Comparison of ENCODE assay signal across 1 cellular context in the genomic region with DNA sequence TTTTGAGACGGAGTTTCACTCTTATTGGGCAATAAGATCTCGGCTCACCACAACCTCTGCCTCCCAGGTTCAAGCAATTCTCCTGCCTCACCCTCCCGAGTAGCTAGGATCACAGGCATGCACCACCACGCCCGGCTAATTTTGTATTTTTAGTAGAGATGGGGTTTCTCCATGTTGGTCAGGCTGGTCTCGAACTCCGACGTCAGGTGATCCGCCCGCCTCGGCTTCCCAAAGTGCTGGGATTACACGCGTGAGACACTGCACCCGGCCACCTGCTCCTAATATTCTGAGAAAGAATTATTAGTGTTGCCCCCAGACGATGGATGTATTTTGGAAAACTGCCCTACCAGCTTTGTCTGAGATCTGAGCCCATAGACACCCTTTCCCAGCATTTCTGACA. TPM values are rescaled to one million over a fixed set of nuclear protein-coding genes. Genes with fewer than 3 reads are reported as not detected.
"Had no signal": no experiment of that assay in that cellular context is flagged by ENCODE, and none has a peak within 500 bp of the region (broad histone marks: within the 10 kb centered on the region; RNA-seq: fewer than 3 reads in every experiment).

No MANE protein-coding gene starts in this region.

RNA-seq across cellular contexts. Expression of a gene that starts 53.4 kb away (rescaled TPM):
- total RNA-seq: kidney epithelial cell had no signal
